ENCODE assay signal across 11 cellular contexts in the genomic region with DNA sequence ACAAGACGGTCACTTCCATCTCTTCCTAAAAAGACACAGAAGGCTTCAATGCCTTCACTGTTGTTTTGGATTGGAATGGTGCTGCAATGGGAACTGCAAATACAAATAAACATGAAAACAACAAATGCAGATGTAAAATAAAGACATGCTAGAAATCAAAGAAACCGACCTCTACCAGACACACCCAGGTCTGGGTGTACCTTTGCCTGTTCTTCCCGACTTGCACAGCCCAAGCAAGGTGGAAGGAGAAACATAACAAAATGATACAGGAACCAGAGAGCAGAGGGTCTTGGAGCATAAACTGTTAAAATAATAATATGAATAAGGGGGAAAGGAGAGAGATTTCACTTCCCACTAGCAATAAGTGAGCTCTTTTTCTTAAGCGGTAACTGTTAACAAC. TPM values are rescaled to one million over a fixed set of nuclear protein-coding genes. Genes with fewer than 3 reads are reported as not detected.
DNase-seq lines count a peak whose midpoint lies in the region; ATAC-seq lines count a peak whose summit lies in the region.
"Had no signal": no experiment of that assay in that cellular context is flagged by ENCODE, and none has a peak within 500 bp of the region (broad histone marks: within the 10 kb centered on the region; RNA-seq: fewer than 3 reads in every experiment).

No MANE protein-coding gene starts in this region.

- H3K4me1 Mint-ChIP-seq in stimulated activated naive CD8-positive, alpha-beta T cell treated with anti-CD3 and anti-CD28 coated beads, Interleukin-15, Interleukin-2, amounts not matched to agents 100 ng/mL and 50 ng/mL, for 24 hours (ENCODE audit: low read depth), result peaks cover 77% of the 10 kb centered on the region
- peaks cover 70% of the 10 kb centered on the region for H3K4me1 Mint-ChIP-seq in activated naive CD8-positive, alpha-beta T cell (ENCODE audit: low read depth)
- H3K4me1 Mint-ChIP-seq: neural crest cell had no signal

- peak overlapping the region; percentile 90 for H3K27ac Mint-ChIP-seq in stimulated activated naive CD8-positive, alpha-beta T cell treated with anti-CD3 and anti-CD28 coated beads, Interleukin-15, Interleukin-2, amounts not matched to agents 100 ng/mL and 50 ng/mL, for 24 hours
- peak overlapping the region; percentile 95 for H3K27ac Mint-ChIP-seq in activated naive CD8-positive, alpha-beta T cell

- DNase-seq in stimulated activated naive CD8-positive, alpha-beta T cell treated with anti-CD3 and anti-CD28 coated beads, Interleukin-15, Interleukin-2, amounts not matched to agents 100 U/mL and 50 U/mL, for 24 hours, result no peak
- DNase-seq in OCI-M2 (lab: John Stamatoyannopoulos, UW; ENCODE audit: unreplicated experiment), result no peak
- no peak for DNase-seq in cerebellar cortex (ENCODE audit: low spot score)
- DNase-seq: GF-D8, NCI-H226 had no signal

- no peaks in the 10 kb centered on the region for H3K27me3 Mint-ChIP-seq in stimulated activated naive CD8-positive, alpha-beta T cell treated with anti-CD3 and anti-CD28 coated beads, Interleukin-15, Interleukin-2, amounts not matched to agents 100 ng/mL and 50 ng/mL, for 24 hours
- H3K27me3 Mint-ChIP-seq in activated naive CD8-positive, alpha-beta T cell, result no peaks in the 10 kb centered on the region

- H3K27me3 ChIP-seq in mononuclear cell (ENCODE audit: insufficient read depth, low read length), result no peaks in the 10 kb centered on the region

- H3K4me1 ChIP-seq in mononuclear cell (ENCODE audit: insufficient read depth, low read length), result peaks cover 64% of the 10 kb centered on the region

- H3K4me3 ChIP-seq in mononuclear cell (ENCODE audit: low read length), result peak overlapping the region; percentile 2

- no peak for ATAC-seq in stimulated activated naive CD8-positive, alpha-beta T cell treated with anti-CD3 and anti-CD28 coated beads, Interleukin-15, Interleukin-2, amounts not matched to agents 100 U/mL and 50 U/mL, for 24 hours
- ATAC-seq in GM19397 (IDR thresholded peaks at IDR 0.05; ENCODE audit: unreplicated experiment), result no peak
- no peak for ATAC-seq in HG03039 (IDR thresholded peaks at IDR 0.05; ENCODE audit: unreplicated experiment)

- H3K9me3 ChIP-seq in mononuclear cell (ENCODE audit: low read depth, low read length), result no peaks in the 10 kb centered on the region

- H3K36me3 Mint-ChIP-seq in stimulated activated naive CD8-positive, alpha-beta T cell treated with anti-CD3 and anti-CD28 coated beads, Interleukin-15, Interleukin-2, amounts not matched to agents 100 ng/mL and 50 ng/mL, for 24 hours (ENCODE audit: low read depth), result no peaks in the 10 kb centered on the region
- peaks cover under 1% of the 10 kb centered on the region for H3K36me3 Mint-ChIP-seq in activated naive CD8-positive, alpha-beta T cell

- no peaks in the 10 kb centered on the region for H3K9me3 Mint-ChIP-seq in stimulated activated naive CD8-positive, alpha-beta T cell treated with anti-CD3 and anti-CD28 coated beads, Interleukin-15, Interleukin-2, amounts not matched to agents 100 ng/mL and 50 ng/mL, for 24 hours
- H3K9me3 Mint-ChIP-seq in activated naive CD8-positive, alpha-beta T cell (ENCODE audit: low read depth), result no peaks in the 10 kb centered on the region
- H3K9me3 Mint-ChIP-seq: neural crest cell had no signal

- H3K4me3 Mint-ChIP-seq in stimulated activated naive CD8-positive, alpha-beta T cell treated with anti-CD3 and anti-CD28 coated beads, Interleukin-15, Interleukin-2, amounts not matched to agents 100 ng/mL and 50 ng/mL, for 24 hours, result peak overlapping the region; percentile 75
- peak overlapping the region; percentile 83 for H3K4me3 Mint-ChIP-seq in activated naive CD8-positive, alpha-beta T cell
- H3K4me3 Mint-ChIP-seq: neural crest cell had no signal

RNA-seq across cellular contexts. Expression of a gene that starts 17.3 kb away (rescaled TPM):
- total RNA-seq in mononuclear cell, result 45.0 TPM
